ENCODE assay signal across 1 cellular context in the genomic region with DNA sequence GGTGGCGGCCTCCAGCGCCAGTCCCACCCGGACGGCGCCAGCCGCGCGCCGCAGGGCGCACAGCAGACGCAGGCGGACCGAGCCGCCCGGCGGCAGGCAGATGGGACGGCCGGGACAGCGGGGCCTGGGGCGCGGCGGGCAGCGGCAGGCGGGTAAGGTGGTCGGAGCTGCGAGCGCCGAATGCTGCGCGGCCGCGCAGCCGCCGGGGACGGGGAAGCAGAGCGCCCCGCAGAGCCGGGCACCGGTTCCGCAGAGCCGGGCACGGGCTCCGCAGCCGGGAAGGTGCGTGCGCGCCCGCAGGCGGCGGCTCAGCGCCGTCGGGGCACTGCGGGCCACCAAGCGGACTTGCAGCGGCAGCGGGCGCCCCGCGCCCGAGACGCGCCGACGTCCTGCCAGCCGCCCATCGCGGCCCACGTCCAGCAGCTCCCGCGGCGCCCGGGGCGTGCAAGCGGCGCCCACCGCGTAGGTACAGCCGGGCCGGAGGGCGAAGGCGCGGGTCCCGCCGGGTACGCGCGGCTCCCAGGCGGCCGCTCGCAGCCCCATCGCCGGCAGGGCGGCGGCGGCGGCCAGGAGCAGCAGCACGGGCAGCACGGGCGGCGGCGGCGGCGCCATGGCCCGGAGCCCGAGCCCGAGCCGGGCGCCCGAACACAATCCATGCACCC.
TF ChIP-seq lines count a peak whose summit lies in the region.

No MANE protein-coding gene starts in this region.

TF ChIP-seq in GM23338, 12 proteins besides CTCF, POLR2A, EP300 and RAD21 (continued from another document):
- TF ChIP-seq, protein P1, sequence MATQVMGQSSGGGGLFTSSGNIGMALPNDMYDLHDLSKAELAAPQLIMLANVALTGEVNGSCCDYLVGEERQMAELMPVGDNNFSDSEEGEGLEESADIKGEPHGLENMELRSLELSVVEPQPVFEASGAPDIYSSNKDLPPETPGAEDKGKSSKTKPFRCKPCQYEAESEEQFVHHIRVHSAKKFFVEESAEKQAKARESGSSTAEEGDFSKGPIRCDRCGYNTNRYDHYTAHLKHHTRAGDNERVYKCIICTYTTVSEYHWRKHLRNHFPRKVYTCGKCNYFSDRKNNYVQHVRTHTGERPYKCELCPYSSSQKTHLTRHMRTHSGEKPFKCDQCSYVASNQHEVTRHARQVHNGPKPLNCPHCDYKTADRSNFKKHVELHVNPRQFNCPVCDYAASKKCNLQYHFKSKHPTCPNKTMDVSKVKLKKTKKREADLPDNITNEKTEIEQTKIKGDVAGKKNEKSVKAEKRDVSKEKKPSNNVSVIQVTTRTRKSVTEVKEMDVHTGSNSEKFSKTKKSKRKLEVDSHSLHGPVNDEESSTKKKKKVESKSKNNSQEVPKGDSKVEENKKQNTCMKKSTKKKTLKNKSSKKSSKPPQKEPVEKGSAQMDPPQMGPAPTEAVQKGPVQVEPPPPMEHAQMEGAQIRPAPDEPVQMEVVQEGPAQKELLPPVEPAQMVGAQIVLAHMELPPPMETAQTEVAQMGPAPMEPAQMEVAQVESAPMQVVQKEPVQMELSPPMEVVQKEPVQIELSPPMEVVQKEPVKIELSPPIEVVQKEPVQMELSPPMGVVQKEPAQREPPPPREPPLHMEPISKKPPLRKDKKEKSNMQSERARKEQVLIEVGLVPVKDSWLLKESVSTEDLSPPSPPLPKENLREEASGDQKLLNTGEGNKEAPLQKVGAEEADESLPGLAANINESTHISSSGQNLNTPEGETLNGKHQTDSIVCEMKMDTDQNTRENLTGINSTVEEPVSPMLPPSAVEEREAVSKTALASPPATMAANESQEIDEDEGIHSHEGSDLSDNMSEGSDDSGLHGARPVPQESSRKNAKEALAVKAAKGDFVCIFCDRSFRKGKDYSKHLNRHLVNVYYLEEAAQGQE (IDR thresholded peaks at IDR 0.05; ENCODE audit: unreplicated experiment) = no peak
- TF ChIP-seq NANOG (IDR thresholded peaks at IDR 0.05; ENCODE audit: borderline replicate concordance) (no peak), EZH2 (IDR thresholded peaks at IDR 0.05; ENCODE audit: low read depth, unreplicated experiment) (no peak)
